14 cellular contexts compared by ENCODE assay signal in genomic region chr20:33945391-33946079, GRCh38. TPM values are rescaled to one million over a fixed set of nuclear protein-coding genes. Genes with fewer than 3 reads are reported as not detected.
A peak's percentile ranks its signal among the peaks of the same experiment; 100 is the strongest.
DNase-seq lines count a peak whose midpoint lies in the region; TF ChIP-seq lines count a peak whose summit lies in the region.
"Had no signal": no experiment of that assay in that cellular context is flagged by ENCODE, and none has a peak within 500 bp of the region (broad histone marks: within the 10 kb centered on the region; RNA-seq: fewer than 3 reads in every experiment).

No MANE protein-coding gene starts in this region.

- H3K9ac ChIP-seq in adipocyte (ENCODE audit: low read length): no peak overlapping the region

- H3K27me3 Mint-ChIP-seq in HFFc6 (ENCODE audit: insufficient read depth): peaks cover 17% of the 10 kb centered on the region

- no peak overlapping the region for H3K4me3 Mint-ChIP-seq in HFFc6

- TF ChIP-seq CTCF in HFFc6 (IDR thresholded peaks at IDR 0.05) (no peak), fibroblast of villous mesenchyme (IDR thresholded peaks at IDR 0.05; ENCODE audit: insufficient read depth, low read depth, low read length) (no peak)

- H3K4me3 ChIP-seq in adipocyte (ENCODE audit: low read length) (no peak overlapping the region), fibroblast of villous mesenchyme (ENCODE audit: low read depth, low read length) (no peak overlapping the region), skeletal muscle cell (ENCODE audit: low read depth, low read length) (no peak overlapping the region)
- H3K4me3 ChIP-seq: SJSA1 had no signal

- peaks cover 5% of the 10 kb centered on the region for H3K4me1 ChIP-seq in adipocyte (ENCODE audit: control insufficient read depth, insufficient read depth, low read length)
- H3K4me1 ChIP-seq: SJSA1 had no signal

- peaks cover 15% of the 10 kb centered on the region for H3K4me1 Mint-ChIP-seq in HFFc6 (ENCODE audit: low read depth)

- H3K27ac Mint-ChIP-seq in HFFc6: no peak overlapping the region

- peaks cover 21% of the 10 kb centered on the region for H3K36me3 Mint-ChIP-seq in HFFc6 (ENCODE audit: low read depth)

- H3K27me3 ChIP-seq in adipocyte (replicated peaks; ENCODE audit: control insufficient read depth, insufficient read depth, low read length): peaks cover 3% of the 10 kb centered on the region
- H3K27me3 ChIP-seq: neutrophil, SJSA1 had no signal

- H3K9me3 ChIP-seq in adipocyte (ENCODE audit: control insufficient read depth, low read length): peaks cover 15% of the 10 kb centered on the region

- DNase-seq in HFFc6 (peak; percentile 70), adipocyte (ENCODE audit: low read depth) (peak; percentile 69), fibroblast of villous mesenchyme (ENCODE audit: low read depth) (peak; percentile 62), skeletal muscle cell (ENCODE audit: low read depth) (peak; percentile 52), activated gamma-delta T cell (lab: John Stamatoyannopoulos, UW) (no peak), DMS114 treated with DMSO at 0.1 percent for 48 hours (lab: John Stamatoyannopoulos, UW; ENCODE audit: unreplicated experiment) (no peak), NCI-H748 (lab: John Stamatoyannopoulos, UW; ENCODE audit: unreplicated experiment) (no peak)
- DNase-seq: activated CD4-positive, CD25-positive, alpha-beta regulatory T cell; dermis blood vessel endothelial cell; kidney; NCI-H510A treated with DMSO at 0.1 percent for 48 hours; stimulated activated CD4-positive, alpha-beta T cell treated with anti-CD3 and anti-CD28 coated beads, Interleukin-2, amount 100 ng/mL, for 48 hours had no signal

- H3K36me3 ChIP-seq in adipocyte (ENCODE audit: control insufficient read depth, insufficient read depth, low read length, severe bottlenecking): no peaks in the 10 kb centered on the region
- H3K36me3 ChIP-seq: neutrophil, SJSA1 had no signal

- H3K9me3 Mint-ChIP-seq in HFFc6: peaks cover 28% of the 10 kb centered on the region

RNA-seq across cellular contexts. Expression of gene RALY, which starts 48.2 kb away (rescaled TPM):
- 100 to 1,000 TPM; 108 to 124 (median 118) TPM for total RNA-seq in HFFc6 (2021; fragmentation: NEBNext Ultra II Directional; extraction: Animal tissue kit (Norgen Biotek cat#: 25700))
- 42.3 and 50.6 TPM in 2 replicates for total RNA-seq in fibroblast of villous mesenchyme

Comparison
In these comparisons a context has a peak if more than half of its experiments do, and no peak if none do; other contexts are left out.
1. DNase-seq: peak in HFFc6 (single experiment), adipocyte (single experiment), fibroblast of villous mesenchyme (single experiment) and skeletal muscle cell (single experiment); none in activated gamma-delta T cell (single experiment), DMS114 treated with DMSO at 0.1 percent for 48 hours (single experiment) and NCI-H748 (single experiment).